9 cellular contexts compared by ENCODE assay signal in genomic region chr2:43075054-43075593, GRCh38.
DNase-seq lines count a peak whose midpoint lies in the region; ATAC-seq, FAIRE-seq and TF ChIP-seq lines count a peak whose summit lies in the region.
"Had no signal": no experiment of that assay in that cellular context is flagged by ENCODE, and none has a peak within 500 bp of the region (broad histone marks: within the 10 kb centered on the region; RNA-seq: fewer than 3 reads in every experiment).

No MANE protein-coding gene starts in this region.

- H3K36me3 ChIP-seq in mucosa of rectum (ENCODE audit: control insufficient read depth in 2 of 2, insufficient read depth in 2 of 2, low read length in 2 of 2): no peaks in the 10 kb centered on the region

- TF ChIP-seq RAD21 in A549 (conservative IDR thresholded peaks at IDR 0.05 in 1 of 2, IDR thresholded peaks at IDR 0.05 in 1 of 2): peak; percentile 30 to 47; a peak in 4 of 5 replicates

- H3K27me3 ChIP-seq in mucosa of rectum (ENCODE audit: control insufficient read depth in 2 of 2, insufficient read depth in 2 of 2, low read length in 2 of 2): no peaks in the 10 kb centered on the region

- no peak for TF ChIP-seq CTCF in A549 (IDR thresholded peaks at IDR 0.05)

- H3K9me3 ChIP-seq in A549 (no peaks in the 10 kb centered on the region), mucosa of rectum (ENCODE audit: control insufficient read depth in 2 of 2, low read length in 2 of 2) (no peaks in the 10 kb centered on the region)

- ATAC-seq in A549 (peak; percentile 79 to 83), HG03135 (IDR thresholded peaks at IDR 0.05; ENCODE audit: unreplicated experiment) (no peak), HG03025 (IDR thresholded peaks at IDR 0.05; ENCODE audit: low FRiP score, unreplicated experiment) (no peak)

- TF ChIP-seq POLR2A in A549 (IDR thresholded peaks at IDR 0.05; ENCODE audit: low read length): no peak

- H3K4me3 ChIP-seq in A549 (no peak overlapping the region), mucosa of rectum (ENCODE audit: low read length in 2 of 2) (no peak overlapping the region)

- CTCF ChIA-PET in A549 (lab: Yijun Ruan, JAX): interaction anchor here (0.6 to 2.5 kb wide), 5 partner anchors 38 to 149 kb away, joined by 3 to 9 read pairs (median 3); no protein-coding TSS in a partner anchor

- H3K4me2 ChIP-seq in A549: peak overlapping the region; percentile 36

- no peak for FAIRE-seq in A549 (lab: Jason Lieb, UNC)
- FAIRE-seq in endometrium (lab: Jason Lieb, UNC): peak; percentile 88

- H3K9ac ChIP-seq in mucosa of rectum (ENCODE audit: low read depth in 1 of 2, low read length in 2 of 2): no peak overlapping the region

- peak overlapping the region; percentile 85 to 86 for H3K27ac ChIP-seq in A549
- peak overlapping the region; percentile 70 to 76 for H3K27ac ChIP-seq in mucosa of rectum (ENCODE audit: low read depth in 2 of 2, low read length in 2 of 2)

- POLR2A ChIA-PET in A549 (lab: Yijun Ruan, JAX): no interaction called here

- WGBS in A549 (ENCODE audit: missing lambda C conversion rate): 11% methylated on average over 4 of the region's 4 CpGs

- TF ChIP-seq EP300 in A549 (IDR thresholded peaks at IDR 0.05): peak; percentile 45 to 66; a peak in 3 of 5 replicates

- H3K4me1 ChIP-seq in A549: peaks cover 42% of the 10 kb centered on the region
- peaks cover 0 to 18% of the 10 kb centered on the region in 2 donors for H3K4me1 ChIP-seq in mucosa of rectum (ENCODE audit: control insufficient read depth in 2 of 2, insufficient read depth in 2 of 2, low read length in 2 of 2)

- DNase-seq in A549 (ENCODE audit: low read depth in 1 of 2, low spot score in 1 of 2) (peak in 1 of 2 experiments; percentile 79), NCI-H2196 treated with DMSO at 0.1 percent for 48 hours (lab: John Stamatoyannopoulos, UW; ENCODE audit: unreplicated experiment) (peak; percentile 86), UCSD-AML1 (lab: John Stamatoyannopoulos, UW; ENCODE audit: unreplicated experiment) (no peak), occipital lobe (lab: John Stamatoyannopoulos, UW) (no peak)
- DNase-seq: CD4-positive, alpha-beta T cell had no signal

TF ChIP-seq in A549, 52 proteins besides CTCF, POLR2A, EP300 and RAD21:
- TF ChIP-seq ATOH8 (CRISPR knock-in tag; IDR thresholded peaks at IDR 0.05; ENCODE audit: low read depth) (peak; percentile 46; the same call in 1 of the 2 replicates), MAX (IDR thresholded peaks at IDR 0.05) (peak; percentile 83), TFCP2L1 (CRISPR knock-in tag; IDR thresholded peaks at IDR 0.05) (no peak), FOSB (CRISPR knock-in tag; IDR thresholded peaks at IDR 0.05) (no peak), CHD4 (IDR thresholded peaks at IDR 0.05; ENCODE audit: borderline replicate concordance) (no peak), SMC3 (IDR thresholded peaks at IDR 0.05) (peak; percentile 39; the same call in 2 of the 3 replicates), NR3C1 (IDR thresholded peaks at IDR 0.05) (no peak), PHF8 (IDR thresholded peaks at IDR 0.05; ENCODE audit: borderline replicate concordance, low read depth) (no peak), JUNB (IDR thresholded peaks at IDR 0.05) (peak; percentile 80), ESRRA (IDR thresholded peaks at IDR 0.05; ENCODE audit: borderline replicate concordance, low read length) (no peak), GATA3 (IDR thresholded peaks at IDR 0.05; ENCODE audit: borderline replicate concordance) (peak; percentile 69; the same call in 1 of the 2 replicates), CEBPB (IDR thresholded peaks at IDR 0.05) (no peak), E2F6 (IDR thresholded peaks at IDR 0.05; ENCODE audit: borderline replicate concordance, low read depth) (peak; percentile 64; the same call in 1 of the 2 replicates), TP53 (CRISPR knock-in tag; IDR thresholded peaks at IDR 0.05) (no peak), USF2 (IDR thresholded peaks at IDR 0.05) (peak; percentile 59; the same call in 1 of the 2 replicates), BHLHE40 (IDR thresholded peaks at IDR 0.05; ENCODE audit: low read depth, low read length) (no peak), FOSL2 (IDR thresholded peaks at IDR 0.05) (no peak; the same call in 1 of the 2 replicates), FOSL2 (CRISPR knock-in tag; IDR thresholded peaks at IDR 0.05) (peak; percentile 71)
TF ChIP-seq in A549: peak in this region for 8.

Comparison
In these comparisons a context has a peak if more than half of its experiments do, and no peak if none do; other contexts are left out.
1. ATAC-seq: peak in A549 (2 of 2); none in HG03135 (single experiment) and HG03025 (single experiment).